ENCODE assay signal across 14 cellular contexts in genomic region chr2:86201951-86202692, GRCh38. TPM values are rescaled to one million over a fixed set of nuclear protein-coding genes. Genes with fewer than 3 reads are reported as not detected.
DNase-seq lines count a peak whose midpoint lies in the region; ATAC-seq and TF ChIP-seq lines count a peak whose summit lies in the region.
"Had no signal": no experiment of that assay in that cellular context is flagged by ENCODE, and none has a peak within 500 bp of the region (broad histone marks: within the 10 kb centered on the region; RNA-seq: fewer than 3 reads in every experiment).

No MANE protein-coding gene starts in this region.

- peak overlapping the region; percentile 89 for H3K4me2 ChIP-seq in SU-DHL-6 (ENCODE audit: low read depth, low read length, poor library complexity, severe bottlenecking)
- H3K4me2 ChIP-seq in skeletal muscle satellite cell (ENCODE audit: low read length), result peak overlapping the region; percentile 23

- no peak overlapping the region for H3K27ac ChIP-seq in SU-DHL-6 (ENCODE audit: low read depth, low read length)
- H3K27ac ChIP-seq: SJCRH30, tibial artery had no signal

- H3K36me3 Mint-ChIP-seq in activated CD4-positive, alpha-beta memory T cell treated with anti-CD3 and anti-CD28 coated beads, Interleukin-2, amount 10 ng/mL, durations not matched to agents 7 days and 5 days (ENCODE audit: low read depth), result peaks cover 12% of the 10 kb centered on the region
- peaks cover 14% of the 10 kb centered on the region for H3K36me3 Mint-ChIP-seq in activated CD4-positive, alpha-beta memory T cell treated with anti-CD3 and anti-CD28 coated beads for 36 hours
- H3K36me3 Mint-ChIP-seq in osteocyte (ENCODE audit: unreplicated experiment), result peaks cover 12% of the 10 kb centered on the region

- H3K9me3 ChIP-seq in SU-DHL-6 (ENCODE audit: insufficient read depth, low read length) (no peaks in the 10 kb centered on the region), skeletal muscle satellite cell (replicated peaks; ENCODE audit: low read length) (no peaks in the 10 kb centered on the region)
- H3K9me3 ChIP-seq: SJCRH30, tibial artery had no signal

- intact Hi-C loops in activated CD4-positive, alpha-beta memory T cell treated with anti-CD3 and anti-CD28 coated beads for 36 hours (cut with micrococcal nuclease), result no loop called here

- H3K4me3 ChIP-seq in SU-DHL-6 (ENCODE audit: insufficient read depth, low read length, poor library complexity, severe bottlenecking), result no peak overlapping the region
- H3K4me3 ChIP-seq in fibroblast of pulmonary artery (replicated peaks; ENCODE audit: low read depth, low read length), result no peak overlapping the region
- no peak overlapping the region for H3K4me3 ChIP-seq in skeletal muscle satellite cell (ENCODE audit: low read length)
- H3K4me3 ChIP-seq: SJCRH30, tibial artery had no signal

- peaks cover 10% of the 10 kb centered on the region for H3F3A ChIP-seq in SU-DHL-6 (ENCODE audit: insufficient read depth)

- H3K79me2 ChIP-seq in SU-DHL-6 (ENCODE audit: insufficient read depth, low read length), result peaks cover 61% of the 10 kb centered on the region

- H3K4me3 Mint-ChIP-seq in activated CD4-positive, alpha-beta memory T cell treated with anti-CD3 and anti-CD28 coated beads, Interleukin-2, amount 10 ng/mL, durations not matched to agents 7 days and 5 days, result peak overlapping the region; percentile 18
- H3K4me3 Mint-ChIP-seq in activated CD4-positive, alpha-beta memory T cell treated with anti-CD3 and anti-CD28 coated beads for 36 hours, result no peak overlapping the region
- no peak overlapping the region for H3K4me3 Mint-ChIP-seq in osteocyte (ENCODE audit: unreplicated experiment)

- no peak for TF ChIP-seq CTCF in SU-DHL-6 (IDR thresholded peaks at IDR 0.05; ENCODE audit: insufficient read depth, low read length, poor library complexity, severe bottlenecking)
- no peak for TF ChIP-seq CTCF in fibroblast of pulmonary artery (IDR thresholded peaks at IDR 0.05; ENCODE audit: low read length, missing control alignments)
- TF ChIP-seq CTCF in osteocyte (IDR thresholded peaks at IDR 0.05), result no peak

- CTCF ChIA-PET in activated CD4-positive, alpha-beta memory T cell treated with anti-CD3 and anti-CD28 coated beads, Interleukin-2, amount 10 ng/mL, durations not matched to agents 7 days and 5 days (lab: Charles Lee), result interaction anchor here (1.2 to 2.8 kb wide), 2 partner anchors 8 to 19 kb away, joined by 3 to 14 read pairs; no protein-coding TSS in a partner anchor
- CTCF ChIA-PET in activated CD4-positive, alpha-beta memory T cell treated with anti-CD3 and anti-CD28 coated beads for 36 hours (lab: Charles Lee), result interaction anchor here (1.0 to 1.2 kb wide), 2 partner anchors 17 to 19 kb away, joined by 3 read pairs; no protein-coding TSS in a partner anchor

- H3K27me3 ChIP-seq in SU-DHL-6 (ENCODE audit: low read length), result no peaks in the 10 kb centered on the region
- H3K27me3 ChIP-seq in skeletal muscle satellite cell (ENCODE audit: control insufficient read depth, insufficient read depth, low read length), result no peaks in the 10 kb centered on the region
- H3K27me3 ChIP-seq: SJCRH30, tibial artery had no signal

- H3K36me3 ChIP-seq in SU-DHL-6 (ENCODE audit: low read length), result no peaks in the 10 kb centered on the region; the same call in 1 of the 2 replicates
- H3K36me3 ChIP-seq in skeletal muscle satellite cell (ENCODE audit: insufficient read depth, low read length), result peaks cover 9% of the 10 kb centered on the region

- peaks cover 5% of the 10 kb centered on the region for H3K4me1 ChIP-seq in skeletal muscle satellite cell (ENCODE audit: control insufficient read depth, insufficient read depth, low read length)
- H3K4me1 ChIP-seq: SJCRH30 had no signal

- peaks cover 37% of the 10 kb centered on the region for H3K4me1 Mint-ChIP-seq in activated CD4-positive, alpha-beta memory T cell treated with anti-CD3 and anti-CD28 coated beads, Interleukin-2, amount 10 ng/mL, durations not matched to agents 7 days and 5 days
- peaks cover 29% of the 10 kb centered on the region for H3K4me1 Mint-ChIP-seq in activated CD4-positive, alpha-beta memory T cell treated with anti-CD3 and anti-CD28 coated beads for 36 hours (ENCODE audit: low read depth)
- H3K4me1 Mint-ChIP-seq in osteocyte (ENCODE audit: unreplicated experiment), result peaks cover 26% of the 10 kb centered on the region

- H3K9me2 ChIP-seq in SU-DHL-6 (replicated peaks; ENCODE audit: insufficient read depth, low read length), result no peaks in the 10 kb centered on the region

- no peak overlapping the region for H3K9ac ChIP-seq in SU-DHL-6 (ENCODE audit: low read length)
- H3K9ac ChIP-seq in skeletal muscle satellite cell (ENCODE audit: low read depth, low read length), result no peak overlapping the region

- no peak overlapping the region for H2AFZ ChIP-seq in SU-DHL-6 (ENCODE audit: low read depth, low read length, severe bottlenecking)

- no peaks in the 10 kb centered on the region for H4K20me1 ChIP-seq in SU-DHL-6 (ENCODE audit: low read depth, low read length)

- H3K9me3 Mint-ChIP-seq in activated CD4-positive, alpha-beta memory T cell treated with anti-CD3 and anti-CD28 coated beads, Interleukin-2, amount 10 ng/mL, durations not matched to agents 7 days and 5 days, result no peaks in the 10 kb centered on the region
- no peaks in the 10 kb centered on the region for H3K9me3 Mint-ChIP-seq in activated CD4-positive, alpha-beta memory T cell treated with anti-CD3 and anti-CD28 coated beads for 36 hours
- H3K9me3 Mint-ChIP-seq in osteocyte (ENCODE audit: unreplicated experiment), result no peaks in the 10 kb centered on the region

- DNase-seq in activated CD4-positive, alpha-beta memory T cell treated with anti-CD3 and anti-CD28 coated beads, Interleukin-2, amount 10 ng/mL, durations not matched to agents 7 days and 5 days, result no peak
- no peak for DNase-seq in activated CD4-positive, alpha-beta memory T cell treated with anti-CD3 and anti-CD28 coated beads for 36 hours
- peak; percentile 32 for DNase-seq in fibroblast of pulmonary artery (ENCODE audit: low read depth)
- DNase-seq in cerebellar nuclear complex (lab: John Stamatoyannopoulos, UW), result no peak
- no peak for DNase-seq in osteocyte (ENCODE audit: extremely low spot score, unreplicated experiment)
- DNase-seq: ACHN; GDM1; NCI-H187 treated with DMSO at 0.1 percent for 48 hours; SJCRH30; stimulated activated CD4-positive, alpha-beta T cell treated with anti-CD3 and anti-CD28 coated beads, Interleukin-2, amount 100 ng/mL, for 48 hours; tibial artery had no signal

- H3K27me3 Mint-ChIP-seq in activated CD4-positive, alpha-beta memory T cell treated with anti-CD3 and anti-CD28 coated beads, Interleukin-2, amount 10 ng/mL, durations not matched to agents 7 days and 5 days, result no peaks in the 10 kb centered on the region
- no peaks in the 10 kb centered on the region for H3K27me3 Mint-ChIP-seq in activated CD4-positive, alpha-beta memory T cell treated with anti-CD3 and anti-CD28 coated beads for 36 hours
- no peaks in the 10 kb centered on the region for H3K27me3 Mint-ChIP-seq in osteocyte (ENCODE audit: unreplicated experiment)

- ATAC-seq in HG03565 (IDR thresholded peaks at IDR 0.05; ENCODE audit: unreplicated experiment), result no peak

- no peak overlapping the region for H3K27ac Mint-ChIP-seq in activated CD4-positive, alpha-beta memory T cell treated with anti-CD3 and anti-CD28 coated beads, Interleukin-2, amount 10 ng/mL, durations not matched to agents 7 days and 5 days
- no peak overlapping the region for H3K27ac Mint-ChIP-seq in activated CD4-positive, alpha-beta memory T cell treated with anti-CD3 and anti-CD28 coated beads for 36 hours
- H3K27ac Mint-ChIP-seq in osteocyte (ENCODE audit: unreplicated experiment), result no peak overlapping the region

- POLR2A ChIA-PET in activated CD4-positive, alpha-beta memory T cell treated with anti-CD3 and anti-CD28 coated beads, Interleukin-2, amount 10 ng/mL, durations not matched to agents 7 days and 5 days (lab: Charles Lee), result interaction anchor here (1.4 kb wide), 1 partner anchor 16 kb away, joined by 4 read pairs; no protein-coding TSS in a partner anchor
- POLR2A ChIA-PET in activated CD4-positive, alpha-beta memory T cell treated with anti-CD3 and anti-CD28 coated beads for 36 hours (lab: Charles Lee), result interaction anchor here (0.6 kb wide), 1 partner anchor 344 kb away, joined by 4 read pairs; no protein-coding TSS in a partner anchor

RNA-seq across cellular contexts. Expression of gene MRPL35, which starts 2.9 kb away (rescaled TPM):
- total RNA-seq in activated CD4-positive, alpha-beta memory T cell treated with anti-CD3 and anti-CD28 coated beads, Interleukin-2, amount 10 ng/mL, durations not matched to agents 7 days and 5 days, result 10 to 100 TPM; 46.0 to 47.6 TPM
- 10 to 100 TPM; 68.6 to 72.4 TPM for total RNA-seq in activated CD4-positive, alpha-beta memory T cell treated with anti-CD3 and anti-CD28 coated beads for 36 hours
- total RNA-seq in skeletal muscle satellite cell (2012; rRNA removed), result 45.9 and 60.1 TPM in 2 replicates
- total RNA-seq in osteocyte, result 27.1 and 27.5 TPM in 2 replicates

RNA-seq across cellular contexts. Expression of gene IMMT, which starts 6.9 kb away (rescaled TPM):
- 100 to 1,000 TPM; 144 to 147 TPM for total RNA-seq in activated CD4-positive, alpha-beta memory T cell treated with anti-CD3 and anti-CD28 coated beads, Interleukin-2, amount 10 ng/mL, durations not matched to agents 7 days and 5 days
- total RNA-seq in activated CD4-positive, alpha-beta memory T cell treated with anti-CD3 and anti-CD28 coated beads for 36 hours, result 100 to 1,000 TPM; 170 to 172 TPM
- total RNA-seq in skeletal muscle satellite cell (2012; rRNA removed), result 72.7 and 78.1 TPM in 2 replicates
- 79.9 and 81.8 TPM in 2 replicates for total RNA-seq in osteocyte
